ENCODE assay signal across 24 cellular contexts in genomic region chr10:2873769-2874168, GRCh38.
"Had no signal": no experiment of that assay in that cellular context is flagged by ENCODE, and none has a peak within 500 bp of the region (broad histone marks: within the 10 kb centered on the region; RNA-seq: fewer than 3 reads in every experiment).

No MANE protein-coding gene starts in this region.

- H3K4me3 ChIP-seq: colonic mucosa, esophagus squamous epithelium, gastrocnemius medialis, heart right ventricle, left lung, lower lobe of right lung, mucosa of descending colon had no signal

- H3K4me1 ChIP-seq: colonic mucosa, esophagus squamous epithelium, gastrocnemius medialis, heart right ventricle, left lung, lower lobe of right lung had no signal

- ATAC-seq: effector memory CD8-positive, alpha-beta T cell; esophagus mucosa; gastrocnemius medialis; heart right ventricle; left cardiac atrium; left lung; left ventricle myocardium superior; lower lobe of right lung; mucosa of descending colon had no signal

- H3K27ac ChIP-seq: colonic mucosa, epithelial cell of prostate, esophagus squamous epithelium, gastrocnemius medialis, heart right ventricle, left lung, lower lobe of right lung had no signal

- H3K27ac Mint-ChIP-seq: dendritic cell treated with granulocyte-macrophage colony-stimulating factor and Interleukin-4, amounts not matched to agents 40 ng/mL and 50 ng/mL, for 4 days; effector memory CD8-positive, alpha-beta T cell; endodermal cell; mesothelial cell of epicardium had no signal

- H3K27me3 ChIP-seq: colonic mucosa, gastrocnemius medialis had no signal

- H3K36me3 Mint-ChIP-seq: mesothelial cell of epicardium had no signal

- DNase-seq: colonic mucosa; cortex of kidney; effector CD8-positive, alpha-beta T cell; effector memory CD8-positive, alpha-beta T cell; endodermal cell; erythroblast; esophagus squamous epithelium; foreskin fibroblast; foreskin melanocyte; gastrocnemius medialis; glutamatergic neuron; head of caudate nucleus; heart right ventricle; hippocampal formation; left cardiac atrium; left lung; left ventricle myocardium superior; lower lobe of right lung; mesenchymal stem cell; mucosa of descending colon had no signal

- H3K9me3 Mint-ChIP-seq: dendritic cell treated with granulocyte-macrophage colony-stimulating factor and Interleukin-4, amounts not matched to agents 40 ng/mL and 50 ng/mL, for 4 days; endodermal cell; mesothelial cell of epicardium had no signal

- H3K9me3 ChIP-seq: colonic mucosa, esophagus squamous epithelium, gastrocnemius medialis, heart right ventricle, left lung, lower lobe of right lung, mucosa of descending colon had no signal

- H3K4me1 Mint-ChIP-seq: endodermal cell, mesothelial cell of epicardium had no signal

- H3K4me3 Mint-ChIP-seq: dendritic cell treated with granulocyte-macrophage colony-stimulating factor and Interleukin-4, amounts not matched to agents 40 ng/mL and 50 ng/mL, for 4 days; effector memory CD8-positive, alpha-beta T cell; endodermal cell; mesothelial cell of epicardium had no signal

- H3K36me3 ChIP-seq: colonic mucosa, esophagus squamous epithelium, gastrocnemius medialis, heart right ventricle, left lung, lower lobe of right lung had no signal
